ENCODE assay signal across 1 cellular context in the genomic region with DNA sequence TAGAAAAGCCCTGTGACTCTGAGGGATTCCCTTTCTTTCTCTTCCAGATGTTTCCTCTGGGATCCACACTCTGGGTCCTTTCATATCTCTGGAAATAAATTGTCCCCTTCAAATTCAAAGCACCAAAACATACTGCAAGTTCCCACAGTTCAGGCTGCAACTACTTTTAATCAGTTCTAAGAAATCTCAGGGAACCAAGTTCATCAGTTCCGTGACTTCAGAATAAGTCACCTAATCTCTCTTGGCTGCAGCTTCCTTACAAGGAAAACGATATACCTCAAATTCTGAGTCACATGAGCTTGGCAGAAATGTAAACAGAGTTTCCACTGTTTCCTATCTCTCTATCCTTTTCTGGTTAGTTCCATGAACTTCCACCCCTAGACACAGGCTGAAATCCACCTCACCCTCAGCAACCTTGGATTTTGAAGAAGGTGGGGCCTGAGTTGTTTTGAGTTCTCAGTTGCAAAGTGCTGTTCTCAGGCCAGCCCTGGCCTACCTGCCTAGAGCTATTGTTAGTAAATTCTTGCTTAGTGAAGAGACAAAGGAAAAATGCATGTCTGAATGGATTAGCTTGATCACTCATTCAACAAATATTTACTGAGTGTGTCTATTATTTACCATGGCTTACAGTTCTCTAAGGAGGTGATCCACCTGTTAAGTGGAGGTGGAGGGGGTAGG.
TF ChIP-seq lines count a peak whose summit lies in the region.

No MANE protein-coding gene starts in this region.

TF ChIP-seq in K562, 482 proteins besides CTCF, POLR2A, EP300 and RAD21 (continued from another document and continues in another):
- TF ChIP-seq E4F1 (CRISPR knock-in tag; IDR thresholded peaks at IDR 0.05; ENCODE audit: borderline replicate concordance) (no peak), BRD4 (IDR thresholded peaks at IDR 0.05) (no peak), PKNOX1 (IDR thresholded peaks at IDR 0.05) (no peak), CCNT2 (IDR thresholded peaks at IDR 0.05; ENCODE audit: borderline replicate concordance, extremely low read depth, insufficient read length, low read depth, low read length) (peak; percentile 27), ZNF707 (CRISPR knock-in tag; conservative IDR thresholded peaks at IDR 0.05) (no peak), SMAD4 (CRISPR knock-in tag; conservative IDR thresholded peaks at IDR 0.05) (no peak), NBN (IDR thresholded peaks at IDR 0.05; ENCODE audit: low read depth) (0 out of 2 replicates have a peak, but pooled peaks have one; percentile 59), NR0B1 (IDR thresholded peaks at IDR 0.05; ENCODE audit: partially characterized antibody) (no peak), TFAM (CRISPR knock-in tag; conservative IDR thresholded peaks at IDR 0.05) (no peak), ZNF224 (CRISPR knock-in tag; IDR thresholded peaks at IDR 0.05) (no peak), BCLAF1 (IDR thresholded peaks at IDR 0.05; ENCODE audit: borderline replicate concordance in 1 of 2, control insufficient read depth in 1 of 2, low read depth in 2 of 2, low read length in 1 of 2) (no peak), PRPF4 (IDR thresholded peaks at IDR 0.05; ENCODE audit: insufficient read depth, low read depth, low read length, poor library complexity, severe bottlenecking) (no peak), SAFB2 (IDR thresholded peaks at IDR 0.05; ENCODE audit: borderline replicate concordance, low read depth, low read length, severe bottlenecking) (no peak), POU5F1 (IDR thresholded peaks at IDR 0.05; ENCODE audit: borderline replicate concordance, low read depth, low read length, partially characterized antibody) (no peak), ZNF280A (IDR thresholded peaks at IDR 0.05; ENCODE audit: low read depth, partially characterized antibody) (no peak), MTA1 (IDR thresholded peaks at IDR 0.05; ENCODE audit: borderline replicate concordance) (peak; percentile 49; the same call in 1 of the 2 replicates), THRAP3 (IDR thresholded peaks at IDR 0.05; ENCODE audit: borderline replicate concordance) (no peak), ARID2 (IDR thresholded peaks at IDR 0.05) (no peak), FOXJ3 (CRISPR knock-in tag; IDR thresholded peaks at IDR 0.05) (no peak), ETV6 (IDR thresholded peaks at IDR 0.05; ENCODE audit: borderline replicate concordance in 1 of 2, low read depth in 2 of 2, low read length in 1 of 2) (peak in 1 of 2 experiments; percentile 75; a peak in 1 of 4 replicates), ETV6 (CRISPR knock-in tag; IDR thresholded peaks at IDR 0.05; ENCODE audit: borderline replicate concordance) (no peak)
- TF ChIP-seq, protein P1, sequence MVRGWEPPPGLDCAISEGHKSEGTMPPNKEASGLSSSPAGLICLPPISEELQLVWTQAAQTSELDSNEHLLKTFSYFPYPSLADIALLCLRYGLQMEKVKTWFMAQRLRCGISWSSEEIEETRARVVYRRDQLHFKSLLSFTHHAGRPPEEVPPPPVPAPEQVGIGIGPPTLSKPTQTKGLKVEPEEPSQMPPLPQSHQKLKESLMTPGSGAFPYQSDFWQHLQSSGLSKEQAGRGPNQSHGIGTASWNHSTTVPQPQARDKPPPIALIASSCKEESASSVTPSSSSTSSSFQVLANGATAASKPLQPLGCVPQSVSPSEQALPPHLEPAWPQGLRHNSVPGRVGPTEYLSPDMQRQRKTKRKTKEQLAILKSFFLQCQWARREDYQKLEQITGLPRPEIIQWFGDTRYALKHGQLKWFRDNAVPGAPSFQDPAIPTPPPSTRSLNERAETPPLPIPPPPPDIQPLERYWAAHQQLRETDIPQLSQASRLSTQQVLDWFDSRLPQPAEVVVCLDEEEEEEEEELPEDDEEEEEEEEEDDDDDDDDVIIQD (CRISPR knock-in tag; IDR thresholded peaks at IDR 0.05) = no peak
- TF ChIP-seq, protein P2, sequence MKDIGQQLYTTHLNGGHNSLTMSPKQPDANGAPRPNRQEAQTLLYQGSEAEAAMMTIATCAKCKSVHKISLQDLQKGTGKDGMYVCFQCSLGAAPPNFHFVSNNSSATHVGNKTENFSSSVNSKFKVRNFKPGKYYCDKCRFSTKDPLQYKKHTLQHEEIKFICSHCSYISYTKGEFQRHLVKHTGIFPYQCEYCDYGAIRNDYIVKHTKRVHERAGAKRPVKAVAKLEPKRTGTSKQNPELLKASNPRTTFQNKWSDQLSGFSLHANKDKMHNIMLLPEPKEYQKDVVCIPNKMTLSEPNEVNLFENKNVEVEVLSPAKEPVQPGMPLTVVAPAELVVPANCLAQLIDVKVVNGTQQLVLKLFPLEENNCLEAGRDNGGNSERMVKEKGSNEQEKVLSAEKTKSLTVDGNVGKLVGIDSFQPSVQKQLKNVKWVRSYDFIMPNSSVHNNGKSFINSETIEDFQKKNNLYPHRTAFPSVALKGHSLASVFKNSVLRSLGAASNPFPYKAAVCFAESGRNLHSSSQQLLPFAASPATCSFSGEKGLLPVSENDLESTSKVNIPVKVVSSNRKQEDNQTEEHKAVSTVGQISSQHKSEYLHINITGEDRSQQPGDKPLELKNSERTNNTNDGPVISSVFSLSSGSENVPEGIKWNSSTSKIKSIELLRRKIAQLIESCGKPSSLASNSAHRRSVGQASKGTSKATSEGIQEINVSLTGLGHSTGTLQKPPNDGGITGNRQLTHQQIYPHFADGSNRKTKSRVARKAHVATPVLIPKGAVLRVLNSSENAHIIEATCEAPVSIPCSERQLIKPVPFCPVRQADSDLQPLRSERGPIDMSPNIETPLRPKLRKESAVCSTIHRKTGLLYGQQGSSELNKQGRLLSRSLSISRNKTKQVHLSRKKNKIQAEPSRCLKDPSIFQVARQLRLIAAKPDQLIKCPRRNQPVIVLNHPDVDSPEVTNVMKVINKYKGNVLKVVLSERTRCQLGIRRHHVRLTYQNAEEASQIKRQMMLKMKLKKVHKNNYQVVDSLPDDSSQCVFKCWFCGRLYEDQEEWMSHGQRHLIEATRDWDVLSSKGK (CRISPR knock-in tag; IDR thresholded peaks at IDR 0.05) = no peak
- TF ChIP-seq, protein P3, sequence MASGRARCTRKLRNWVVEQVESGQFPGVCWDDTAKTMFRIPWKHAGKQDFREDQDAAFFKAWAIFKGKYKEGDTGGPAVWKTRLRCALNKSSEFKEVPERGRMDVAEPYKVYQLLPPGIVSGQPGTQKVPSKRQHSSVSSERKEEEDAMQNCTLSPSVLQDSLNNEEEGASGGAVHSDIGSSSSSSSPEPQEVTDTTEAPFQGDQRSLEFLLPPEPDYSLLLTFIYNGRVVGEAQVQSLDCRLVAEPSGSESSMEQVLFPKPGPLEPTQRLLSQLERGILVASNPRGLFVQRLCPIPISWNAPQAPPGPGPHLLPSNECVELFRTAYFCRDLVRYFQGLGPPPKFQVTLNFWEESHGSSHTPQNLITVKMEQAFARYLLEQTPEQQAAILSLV (tag; IDR thresholded peaks at IDR 0.05) = no peak
- TF ChIP-seq, protein P4, sequence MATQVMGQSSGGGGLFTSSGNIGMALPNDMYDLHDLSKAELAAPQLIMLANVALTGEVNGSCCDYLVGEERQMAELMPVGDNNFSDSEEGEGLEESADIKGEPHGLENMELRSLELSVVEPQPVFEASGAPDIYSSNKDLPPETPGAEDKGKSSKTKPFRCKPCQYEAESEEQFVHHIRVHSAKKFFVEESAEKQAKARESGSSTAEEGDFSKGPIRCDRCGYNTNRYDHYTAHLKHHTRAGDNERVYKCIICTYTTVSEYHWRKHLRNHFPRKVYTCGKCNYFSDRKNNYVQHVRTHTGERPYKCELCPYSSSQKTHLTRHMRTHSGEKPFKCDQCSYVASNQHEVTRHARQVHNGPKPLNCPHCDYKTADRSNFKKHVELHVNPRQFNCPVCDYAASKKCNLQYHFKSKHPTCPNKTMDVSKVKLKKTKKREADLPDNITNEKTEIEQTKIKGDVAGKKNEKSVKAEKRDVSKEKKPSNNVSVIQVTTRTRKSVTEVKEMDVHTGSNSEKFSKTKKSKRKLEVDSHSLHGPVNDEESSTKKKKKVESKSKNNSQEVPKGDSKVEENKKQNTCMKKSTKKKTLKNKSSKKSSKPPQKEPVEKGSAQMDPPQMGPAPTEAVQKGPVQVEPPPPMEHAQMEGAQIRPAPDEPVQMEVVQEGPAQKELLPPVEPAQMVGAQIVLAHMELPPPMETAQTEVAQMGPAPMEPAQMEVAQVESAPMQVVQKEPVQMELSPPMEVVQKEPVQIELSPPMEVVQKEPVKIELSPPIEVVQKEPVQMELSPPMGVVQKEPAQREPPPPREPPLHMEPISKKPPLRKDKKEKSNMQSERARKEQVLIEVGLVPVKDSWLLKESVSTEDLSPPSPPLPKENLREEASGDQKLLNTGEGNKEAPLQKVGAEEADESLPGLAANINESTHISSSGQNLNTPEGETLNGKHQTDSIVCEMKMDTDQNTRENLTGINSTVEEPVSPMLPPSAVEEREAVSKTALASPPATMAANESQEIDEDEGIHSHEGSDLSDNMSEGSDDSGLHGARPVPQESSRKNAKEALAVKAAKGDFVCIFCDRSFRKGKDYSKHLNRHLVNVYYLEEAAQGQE (CRISPR knock-in tag; IDR thresholded peaks at IDR 0.05; ENCODE audit: low read depth) = no peak
